17 cellular contexts compared by ENCODE assay signal in the genomic region with DNA sequence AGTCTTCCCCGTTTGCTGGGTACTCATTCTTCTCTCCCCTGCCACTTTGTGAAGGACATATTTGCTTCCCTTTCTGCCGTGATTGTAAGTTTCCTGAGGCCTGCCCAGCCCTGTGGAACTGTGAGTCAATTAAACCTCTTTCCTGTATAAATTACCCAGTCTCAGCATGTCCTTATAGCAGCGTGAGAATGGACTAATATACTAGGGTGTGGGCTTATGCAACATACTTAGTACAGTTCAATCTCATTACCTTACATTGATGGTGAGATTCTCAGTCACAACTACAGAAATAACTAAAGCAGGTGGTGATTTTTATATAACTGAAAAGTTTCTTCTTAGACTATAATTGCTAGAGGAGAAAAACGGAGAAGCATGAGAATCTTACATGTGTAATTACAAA.
DNase-seq lines count a peak whose midpoint lies in the region; ATAC-seq and TF ChIP-seq lines count a peak whose summit lies in the region.
"Had no signal": no experiment of that assay in that cellular context is flagged by ENCODE, and none has a peak within 500 bp of the region (broad histone marks: within the 10 kb centered on the region; RNA-seq: fewer than 3 reads in every experiment).

No MANE protein-coding gene starts in this region.

- DNase-seq in A673 (ENCODE audit: low spot score) (peak; percentile 19), epithelial cell of esophagus (ENCODE audit: low read depth) (peak; percentile 73), foreskin keratinocyte (peak; percentile 11 to 16), heart right ventricle (no peak), D341Med (ENCODE audit: low spot score) (no peak)
- DNase-seq: 8988T; C1 segment of cervical spinal cord; Calu3; CD4-positive, alpha-beta memory T cell; COR-L47; DMS153; DND-41; GOT3 had no signal

- H3K27ac ChIP-seq in A673 (ENCODE audit: low read depth, low read length, poor library complexity, severe bottlenecking) (no peak overlapping the region), HEK293 (ENCODE audit: extremely low read depth, low read depth, low read length) (no peak overlapping the region), foreskin keratinocyte (no peak overlapping the region), heart right ventricle (no peak overlapping the region)
- H3K27ac ChIP-seq: A549 had no signal

- TF ChIP-seq CTCF in A673 (conservative IDR thresholded peaks at IDR 0.05; ENCODE audit: low read depth, low read length): no peak
- no peak for TF ChIP-seq CTCF in HEK293 (tag by site-specific recombination; IDR thresholded peaks at IDR 0.05)
- TF ChIP-seq CTCF in epithelial cell of esophagus (IDR thresholded peaks at IDR 0.05; ENCODE audit: insufficient read depth, low read depth, low read length, missing control alignments): no peak
- TF ChIP-seq CTCF in foreskin keratinocyte (conservative IDR thresholded peaks at IDR 0.05): no peak
- TF ChIP-seq CTCF in heart right ventricle (IDR thresholded peaks at IDR 0.05): no peak

- H3K27me3 ChIP-seq in A673 (replicated peaks; ENCODE audit: insufficient read depth, low read depth, low read length, poor library complexity) (no peaks in the 10 kb centered on the region), foreskin keratinocyte (no peaks in the 10 kb centered on the region), heart right ventricle (no peaks in the 10 kb centered on the region)

- H3K9me3 ChIP-seq in A673 (ENCODE audit: low read depth, low read length, poor library complexity, severe bottlenecking) (peaks cover 4% of the 10 kb centered on the region), HEK293 (ENCODE audit: control insufficient read depth, insufficient read depth, low read depth, low read length) (no peaks in the 10 kb centered on the region), heart right ventricle (peaks cover 0 to 17% (median 0%) of the 10 kb centered on the region in 11 donors)
- H3K9me3 ChIP-seq: A549, HAP-1 had no signal

- ATAC-seq in foreskin keratinocyte (no peak), GM18498 (IDR thresholded peaks at IDR 0.05; ENCODE audit: unreplicated experiment) (no peak), heart right ventricle (no peak)
- ATAC-seq: A549 had no signal

- intact Hi-C loops in A673 (cut with micrococcal nuclease; ENCODE audit: unreplicated experiment): loop anchor here (5.0 to 10.0 kb wide), 2 partner anchors 93 to 769 kb away; no protein-coding TSS in a partner anchor
- intact Hi-C loops in heart right ventricle (cut with DNase I): no loop called here

- WGBS in heart right ventricle, 2 donors: 74 to 76% methylated on average over 4 of the region's 4 CpGs

- H3K4me3 ChIP-seq in A673 (ENCODE audit: low read depth, low read length, poor library complexity, severe bottlenecking) (no peak overlapping the region), HEK293 (ENCODE audit: low read depth, low read length) (no peak overlapping the region), epithelial cell of esophagus (ENCODE audit: low read length) (no peak overlapping the region), heart right ventricle (no peak overlapping the region)
- H3K4me3 ChIP-seq: A549, HAP-1 had no signal

- CTCF ChIA-PET in A673 (lab: Charles Lee): no interaction called here
- CTCF ChIA-PET in HEK293 (lab: Yijun Ruan, JAX): interaction anchor here (0.8 kb wide), 1 partner anchor 556 kb away, joined by 3 read pairs; no protein-coding TSS in a partner anchor

- H3K36me3 ChIP-seq in A673 (ENCODE audit: insufficient read depth, low read length, poor library complexity, severe bottlenecking) (no peaks in the 10 kb centered on the region), HEK293 (ENCODE audit: control insufficient read depth in 2 of 2, insufficient read depth in 1 of 2, low read length in 2 of 2) (no peaks in the 10 kb centered on the region), heart right ventricle (no peaks in the 10 kb centered on the region)
- H3K36me3 ChIP-seq: HAP-1 had no signal

- no TSS peak for BruUV-seq in A673 (replicated peaks; lab: Mats Ljungman, UMichigan)

- POLR2A ChIA-PET in A673 (lab: Charles Lee; ENCODE audit: low non-redundant PET): no interaction called here
- POLR2A ChIA-PET in HEK293 (lab: Yijun Ruan, JAX): no interaction called here

- peaks cover 36% of the 10 kb centered on the region for H3K4me1 ChIP-seq in A673 (ENCODE audit: insufficient read depth, low read length, poor library complexity, severe bottlenecking)
- H3K4me1 ChIP-seq in HEK293 (ENCODE audit: control insufficient read depth, insufficient read depth, low read length): no peaks in the 10 kb centered on the region
- no peaks in the 10 kb centered on the region for H3K4me1 ChIP-seq in foreskin keratinocyte
- H3K4me1 ChIP-seq in heart right ventricle: peaks cover 0 to 3% (median 0%) of the 10 kb centered on the region in 9 donors
- H3K4me1 ChIP-seq: A549, HAP-1 had no signal

TF ChIP-seq in HEK293, 187 proteins besides CTCF, POLR2A, EP300 and RAD21:
- 0 out of 2 replicates have a peak, but pooled peaks have one; percentile 2 for TF ChIP-seq MZF1 (tag by site-specific recombination; IDR thresholded peaks at IDR 0.05; ENCODE audit: borderline replicate concordance)
- TF ChIP-seq ZNF843 (tag by site-specific recombination; IDR thresholded peaks at IDR 0.05): no peak

Comparison
In these comparisons a context has a peak if more than half of its experiments do, and no peak if none do; other contexts are left out.
1. DNase-seq: peak in A673 (single experiment), epithelial cell of esophagus (single experiment) and foreskin keratinocyte (2 of 2); none in heart right ventricle (0 of 2) and D341Med (single experiment).